25 cellular contexts compared by ENCODE assay signal in the genomic region with DNA sequence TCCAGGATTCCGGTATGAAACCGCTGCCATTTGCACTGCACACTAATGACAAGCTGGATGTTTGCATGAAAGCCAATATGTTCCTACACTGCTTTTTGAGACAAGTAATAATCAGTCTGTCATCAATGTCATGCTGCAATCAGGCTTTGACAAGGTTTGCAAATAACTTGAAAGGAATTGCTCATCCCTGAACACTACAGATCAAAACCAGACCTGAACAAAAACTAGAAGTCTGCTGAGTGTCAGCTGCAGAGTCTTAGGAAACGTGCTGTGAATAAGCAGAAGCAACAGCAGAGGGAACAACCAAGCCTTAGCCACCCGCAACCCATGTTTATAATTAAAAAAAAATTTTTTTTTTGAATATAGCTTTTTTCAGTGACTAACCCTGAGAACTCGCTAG.
DNase-seq lines count a peak whose midpoint lies in the region; ATAC-seq, FAIRE-seq and TF ChIP-seq lines count a peak whose summit lies in the region.
"Had no signal": no experiment of that assay in that cellular context is flagged by ENCODE, and none has a peak within 500 bp of the region (broad histone marks: within the 10 kb centered on the region; RNA-seq: fewer than 3 reads in every experiment).

No MANE protein-coding gene starts in this region.

- no peaks in the 10 kb centered on the region for H3K79me1 ChIP-seq in neuronal stem cell (ENCODE audit: low read depth, low read length)

- peaks cover 25% of the 10 kb centered on the region for H3K4me1 Mint-ChIP-seq in astrocyte (ENCODE audit: low read depth, unreplicated experiment)
- H3K4me1 Mint-ChIP-seq in Caco-2 (ENCODE audit: low read depth, unreplicated experiment) = no peaks in the 10 kb centered on the region
- no peaks in the 10 kb centered on the region for H3K4me1 Mint-ChIP-seq in naive thymus-derived CD4-positive, alpha-beta T cell

- no peaks in the 10 kb centered on the region for H3K79me2 ChIP-seq in astrocyte (ENCODE audit: insufficient read depth, low read length)

- H3K23ac ChIP-seq in neuronal stem cell (ENCODE audit: low read depth, low read length, poor library complexity) = no peak overlapping the region

- H3K9me3 ChIP-seq in astrocyte (ENCODE audit: insufficient read depth, low read depth, low read length) (no peaks in the 10 kb centered on the region), neuronal stem cell (replicated peaks in 1 of 2; ENCODE audit: control insufficient read depth in 2 of 2, insufficient read depth in 1 of 2, low read depth in 1 of 2, low read length in 2 of 2) (no peaks in the 10 kb centered on the region), Caco-2 (no peaks in the 10 kb centered on the region)
- no peaks in the 10 kb centered on the region for H3K9me3 ChIP-seq in naive thymus-derived CD4-positive, alpha-beta T cell (ENCODE audit: control insufficient read depth in 2 of 3, low read length in 3 of 3)
- H3K9me3 ChIP-seq: A549; BLaER1 treated with 17β-estradiol and CSF1 and Interleukin-3, amounts not matched to agents 10 nM and 100 nM; HAP-1; Peyer's patch; SJCRH30 had no signal

- CTCF ChIA-PET in Caco-2 (lab: Charles Lee) = no interaction called here
- CTCF ChIA-PET in naive thymus-derived CD4-positive, alpha-beta T cell (lab: Charles Lee) = no interaction called here

- H2AK5ac ChIP-seq in neuronal stem cell (ENCODE audit: low read depth, low read length) = no peak overlapping the region

- H3K4me3 ChIP-seq in astrocyte (ENCODE audit: insufficient read depth, low read depth, low read length) (no peak overlapping the region), foreskin fibroblast (ENCODE audit: low read depth in 1 of 2, low read length in 2 of 2) (no peak overlapping the region), neuronal stem cell (ENCODE audit: low read length in 2 of 2) (no peak overlapping the region), Caco-2 (ENCODE audit: low read depth, low read length) (no peak overlapping the region)
- no peak overlapping the region for H3K4me3 ChIP-seq in naive thymus-derived CD4-positive, alpha-beta T cell (ENCODE audit: low read length)
- H3K4me3 ChIP-seq: A549; BLaER1 treated with 17β-estradiol and CSF1 and Interleukin-3, amounts not matched to agents 10 nM and 100 nM; HAP-1; Peyer's patch; SJCRH30 had no signal

- H3K27ac Mint-ChIP-seq in astrocyte (ENCODE audit: unreplicated experiment) (no peak overlapping the region), Caco-2 (ENCODE audit: unreplicated experiment) (no peak overlapping the region)
- no peak overlapping the region for H3K27ac Mint-ChIP-seq in naive thymus-derived CD4-positive, alpha-beta T cell
- H3K27ac Mint-ChIP-seq: CD8-positive, alpha-beta T cell had no signal

- peak overlapping the region; percentile 12 for H3K4me2 ChIP-seq in astrocyte (ENCODE audit: low read length)
- H3K4me2 ChIP-seq in neuronal stem cell (ENCODE audit: insufficient read depth, low read length, poor library complexity, severe bottlenecking) = no peak overlapping the region
- H3K4me2 ChIP-seq: A549; BLaER1 treated with 17β-estradiol and CSF1 and Interleukin-3, amounts not matched to agents 10 nM and 100 nM had no signal

- H3K27ac ChIP-seq in astrocyte (ENCODE audit: low read depth, low read length) (no peak overlapping the region), neuronal stem cell (replicated peaks; ENCODE audit: low read length) (no peak overlapping the region)
- no peak overlapping the region for H3K27ac ChIP-seq in naive thymus-derived CD4-positive, alpha-beta T cell (ENCODE audit: low read depth, low read length)
- H3K27ac ChIP-seq: A549; BLaER1 treated with 17β-estradiol and CSF1 and Interleukin-3, amounts not matched to agents 10 nM and 100 nM; Peyer's patch; SJCRH30 had no signal

- no peak overlapping the region for H2BK120ac ChIP-seq in neuronal stem cell (ENCODE audit: low read depth, low read length)

- H3K4me3 Mint-ChIP-seq in astrocyte (ENCODE audit: unreplicated experiment) = no peak overlapping the region
- no peak overlapping the region for H3K4me3 Mint-ChIP-seq in Caco-2 (ENCODE audit: unreplicated experiment)
- no peak overlapping the region for H3K4me3 Mint-ChIP-seq in naive thymus-derived CD4-positive, alpha-beta T cell
- H3K4me3 Mint-ChIP-seq: CD8-positive, alpha-beta T cell had no signal

- no peaks in the 10 kb centered on the region for H3K9me3 Mint-ChIP-seq in astrocyte (ENCODE audit: unreplicated experiment)
- no peaks in the 10 kb centered on the region for H3K9me3 Mint-ChIP-seq in Caco-2 (ENCODE audit: unreplicated experiment)
- peaks cover 0 to 5% (median 0%) of the 10 kb centered on the region in 11 donors for H3K9me3 Mint-ChIP-seq in naive thymus-derived CD4-positive, alpha-beta T cell

- H3K4ac ChIP-seq in neuronal stem cell (ENCODE audit: low read length) = no peak overlapping the region

- FAIRE-seq in astrocyte (lab: Jason Lieb, UNC) = no peak
- FAIRE-seq: A549, GM12892, HTR-8/SVneo had no signal

- no peaks in the 10 kb centered on the region for H3K36me3 Mint-ChIP-seq in astrocyte (ENCODE audit: low read depth, unreplicated experiment)
- H3K36me3 Mint-ChIP-seq in Caco-2 (ENCODE audit: insufficient read depth, unreplicated experiment) = no peaks in the 10 kb centered on the region
- no peaks in the 10 kb centered on the region for H3K36me3 Mint-ChIP-seq in naive thymus-derived CD4-positive, alpha-beta T cell
- H3K36me3 Mint-ChIP-seq: CD8-positive, alpha-beta T cell had no signal

- DNase-seq in Ammon's horn (ENCODE audit: low spot score) = peak; percentile 43
- no peak for DNase-seq in astrocyte (ENCODE audit: low read depth)
- peak; percentile 43 to 55 for DNase-seq in foreskin fibroblast
- DNase-seq in neuronal stem cell (ENCODE audit: low spot score) = no peak
- DNase-seq in Caco-2 = no peak
- no peak for DNase-seq in naive thymus-derived CD4-positive, alpha-beta T cell
- DNase-seq in NCI-H2029 (lab: John Stamatoyannopoulos, UW) = no peak
- DNase-seq: Calu3; CD8-positive, alpha-beta T cell; DMS153; KG1; NCI-H1092 treated with DMSO at 0.1 percent for 48 hours; NCI-H1436 treated with DMSO at 0.1 percent for 48 hours; NCI-H1930; NCI-H345; NCI-H524 treated with DMSO at 0.1 percent for 48 hours; NCI-H82; Peyer's patch; SJCRH30 had no signal

- H2BK5ac ChIP-seq in neuronal stem cell (ENCODE audit: low read length) = no peak overlapping the region

- H4K91ac ChIP-seq in neuronal stem cell (ENCODE audit: low read depth, low read length, poor library complexity) = no peak overlapping the region

- peaks cover 7% of the 10 kb centered on the region for H3K4me1 ChIP-seq in astrocyte (ENCODE audit: insufficient read depth, low read length)
- H3K4me1 ChIP-seq in neuronal stem cell (ENCODE audit: control insufficient read depth in 2 of 2, insufficient read depth in 1 of 2, low read depth in 1 of 2, low read length in 2 of 2) = peaks cover 0 to 14% of the 10 kb centered on the region in 2 donors
- no peaks in the 10 kb centered on the region for H3K4me1 ChIP-seq in Caco-2
- no peaks in the 10 kb centered on the region for H3K4me1 ChIP-seq in naive thymus-derived CD4-positive, alpha-beta T cell (ENCODE audit: control insufficient read depth in 2 of 2, insufficient read depth in 2 of 2, low read length in 2 of 2)
- H3K4me1 ChIP-seq: BLaER1 treated with 17β-estradiol and CSF1 and Interleukin-3, amounts not matched to agents 10 nM and 100 nM; Peyer's patch; SJCRH30 had no signal

- H3K36me3 ChIP-seq in astrocyte (ENCODE audit: insufficient read depth, low read length) (no peaks in the 10 kb centered on the region), neuronal stem cell (replicated peaks in 1 of 2; ENCODE audit: control insufficient read depth in 2 of 2, insufficient read depth in 2 of 2, low read length in 2 of 2) (no peaks in the 10 kb centered on the region), Caco-2 (ENCODE audit: control insufficient read depth, insufficient read depth, low read length) (no peaks in the 10 kb centered on the region)
- no peaks in the 10 kb centered on the region for H3K36me3 ChIP-seq in naive thymus-derived CD4-positive, alpha-beta T cell (ENCODE audit: control insufficient read depth in 2 of 3, insufficient read depth in 3 of 3, low read length in 3 of 3)
- H3K36me3 ChIP-seq: BLaER1 treated with 17β-estradiol and CSF1 and Interleukin-3, amounts not matched to agents 10 nM and 100 nM; HAP-1; Peyer's patch; SJCRH30 had no signal

- H2BK12ac ChIP-seq in neuronal stem cell (ENCODE audit: low read length) = no peak overlapping the region

- H4K8ac ChIP-seq in neuronal stem cell (ENCODE audit: low read depth, low read length) = no peak overlapping the region

- H3K27me3 ChIP-seq in astrocyte (ENCODE audit: insufficient read depth, low read length) (no peaks in the 10 kb centered on the region), neuronal stem cell (ENCODE audit: control insufficient read depth in 3 of 3, insufficient read depth in 3 of 3, low read depth in 1 of 3, low read length in 3 of 3) (no peaks in the 10 kb centered on the region), Caco-2 (replicated peaks; ENCODE audit: control insufficient read depth, insufficient read depth, low read length) (no peaks in the 10 kb centered on the region)
- H3K27me3 ChIP-seq in naive thymus-derived CD4-positive, alpha-beta T cell (ENCODE audit: control insufficient read depth in 2 of 2, insufficient read depth in 2 of 2, low read length in 2 of 2) = no peaks in the 10 kb centered on the region
- H3K27me3 ChIP-seq: BLaER1 treated with 17β-estradiol and CSF1 and Interleukin-3, amounts not matched to agents 10 nM and 100 nM; Peyer's patch; SJCRH30 had no signal

- H2BK15ac ChIP-seq in neuronal stem cell (ENCODE audit: low read length) = no peak overlapping the region

- H4K20me1 ChIP-seq in astrocyte (ENCODE audit: insufficient read depth, low read length) = no peaks in the 10 kb centered on the region
- H4K20me1 ChIP-seq: BLaER1 treated with 17β-estradiol and CSF1 and Interleukin-3, amounts not matched to agents 10 nM and 100 nM had no signal

- no peaks in the 10 kb centered on the region for H3K27me3 Mint-ChIP-seq in astrocyte (ENCODE audit: low read depth, unreplicated experiment)
- H3K27me3 Mint-ChIP-seq in Caco-2 (ENCODE audit: insufficient read depth, unreplicated experiment) = no peaks in the 10 kb centered on the region
- H3K27me3 Mint-ChIP-seq in naive thymus-derived CD4-positive, alpha-beta T cell = no peaks in the 10 kb centered on the region

- H2AFZ ChIP-seq in astrocyte (ENCODE audit: low read depth, low read length) = peak overlapping the region; percentile 11
- H2AFZ ChIP-seq in neuronal stem cell (ENCODE audit: low read length) = peak overlapping the region; percentile 57

- no TSS peak for BruUV-seq in Caco-2 (replicated peaks; lab: Mats Ljungman, UMichigan)

- ATAC-seq in naive thymus-derived CD4-positive, alpha-beta T cell = no peak
- ATAC-seq in GM18861 (IDR thresholded peaks at IDR 0.05; ENCODE audit: unreplicated experiment) = no peak
- ATAC-seq: A549; CD8-positive, alpha-beta T cell had no signal

- no peak overlapping the region for H3K14ac ChIP-seq in neuronal stem cell (ENCODE audit: low read length)

- POLR2A ChIA-PET in Caco-2 (lab: Charles Lee) = no interaction called here
- POLR2A ChIA-PET in naive thymus-derived CD4-positive, alpha-beta T cell (lab: Charles Lee) = no interaction called here

- WGBS in neuronal stem cell (ENCODE audit: extremely low coverage in 2 of 2, insufficient read length in 2 of 2, insufficient replicate concordance in 1 of 2), 2 donors = no CpG with 5 or more reads among the region's 5 CpGs

- no peak overlapping the region for H3K18ac ChIP-seq in neuronal stem cell (ENCODE audit: low read length)

- TF ChIP-seq CTCF in astrocyte (IDR thresholded peaks at IDR 0.05; ENCODE audit: insufficient read depth, low read depth, low read length) = no peak
- TF ChIP-seq CTCF in foreskin fibroblast (IDR thresholded peaks at IDR 0.05; ENCODE audit: low read depth, low read length) = no peak
- no peak for TF ChIP-seq CTCF in Caco-2 (IDR thresholded peaks at IDR 0.05; ENCODE audit: insufficient read depth in 1 of 2, low read depth in 1 of 2, low read length in 1 of 2, severe bottlenecking in 1 of 2, unreplicated experiment in 1 of 2)

- intact Hi-C loops in Caco-2 (cut with micrococcal nuclease; ENCODE audit: unreplicated experiment) = no loop called here
- intact Hi-C loops in naive thymus-derived CD4-positive, alpha-beta T cell (cut with micrococcal nuclease) = no loop called here

- H3K9ac ChIP-seq in astrocyte (ENCODE audit: low read length) (no peak overlapping the region), neuronal stem cell (ENCODE audit: low read depth, low read length, poor library complexity) (no peak overlapping the region)
- H3K9ac ChIP-seq: BLaER1 treated with 17β-estradiol and CSF1 and Interleukin-3, amounts not matched to agents 10 nM and 100 nM had no signal

Comparison
In these comparisons a context has a peak if more than half of its experiments do, and no peak if none do; other contexts are left out.
1. DNase-seq: peak in Ammon's horn (single experiment) and foreskin fibroblast (2 of 2); none in astrocyte (single experiment), neuronal stem cell (single experiment), Caco-2 (0 of 2), naive thymus-derived CD4-positive, alpha-beta T cell (0 of 9) and NCI-H2029 (single experiment).